37 cellular contexts compared by ENCODE assay signal in genomic region chr2:129810521-129810920, GRCh38.
"Had no signal": no experiment of that assay in that cellular context is flagged by ENCODE, and none has a peak within 500 bp of the region (broad histone marks: within the 10 kb centered on the region; RNA-seq: fewer than 3 reads in every experiment).

No MANE protein-coding gene starts in this region.

- H3K36me3 Mint-ChIP-seq: activated CD4-positive, alpha-beta memory T cell treated with anti-CD3 and anti-CD28 coated beads for 36 hours had no signal

- ATAC-seq: activated CD8-positive, alpha-beta T cell treated with anti-CD3 and anti-CD28 coated beads for 36 hours; activated naive CD4-positive, alpha-beta T cell treated with anti-CD3 and anti-CD28 coated beads, Interleukin-2, amount 50 U/mL, for 72 hours; activated T-cell treated with anti-CD3 and anti-CD28 coated beads, Interleukin-2, amount 50 U/mL, for 4 hours; activated T-cell treated with anti-CD3 and anti-CD28 coated beads, Interleukin-2, amount 50 U/mL, for 72 hours; activated T-helper 17 cell treated with anti-CD3 and anti-CD28 coated beads, Interleukin-2, amount 50 U/mL, for 72 hours; body of pancreas had no signal

- H3K4me1 ChIP-seq: adrenal gland, body of pancreas, breast epithelium had no signal

- H3K27ac Mint-ChIP-seq: activated B cell treated with CpG ODN at 0.5 μM for 24 hours; activated CD4-positive, alpha-beta memory T cell treated with anti-CD3 and anti-CD28 coated beads for 36 hours; activated CD4-positive, alpha-beta T cell treated with anti-CD3 and anti-CD28 coated beads, Interleukin-2, amount 10 ng/mL, durations not matched to agents 24 days and 14 days; activated CD8-positive, alpha-beta T cell treated with anti-CD3 and anti-CD28 coated beads for 36 hours; activated naive CD4-positive, alpha-beta T cell treated with anti-CD3 and anti-CD28 coated beads for 36 hours; activated naive CD4-positive, alpha-beta T cell treated with anti-CD3 and anti-CD28 coated beads, Interleukin-2, amount 50 U/mL, for 72 hours; activated naive CD8-positive, alpha-beta T cell treated with anti-CD3 and anti-CD28 coated beads for 36 hours; activated T-cell treated with anti-CD3 and anti-CD28 coated beads, Interleukin-2, amount 50 U/mL, for 72 hours; activated T-helper 1 cell treated with anti-CD3 and anti-CD28 coated beads, Interleukin-12 subunit alpha, Interleukin-12 subunit beta, Interleukin-2, Interleukin-4 antibody, amounts not matched to agents 30 ng/mL and 10 ng/mL and 1 ng/mL, durations not matched to agents 14 hours and 24 hours and 36 hours; activated T-helper 17 cell treated with anti-CD3 and anti-CD28 coated beads, Interleukin-2, amount 50 U/mL, for 72 hours; T-helper 1 cell treated with Interleukin-12 subunit alpha and Interleukin-12 subunit beta and Interleukin-4 antibody, amounts not matched to agents 30 μg/mL and 1 μg/mL, for 36 hours; T-helper 2 cell treated with Interferon-gamma antibody and Interleukin-4, amounts not matched to agents 5 μg/mL and 100 μg/mL, for 36 hours had no signal

- H3K27ac ChIP-seq: adrenal gland, body of pancreas, brain microvascular endothelial cell, breast epithelium, VCaP had no signal

- H3K4me1 Mint-ChIP-seq: activated T-helper 17 cell treated with anti-CD3 and anti-CD28 coated beads, Interleukin-2, amount 50 U/mL, for 72 hours had no signal

- DNase-seq: activated B cell treated with CpG ODN at 0.5 μM for 24 hours; activated CD4-positive, alpha-beta memory T cell treated with anti-CD3 and anti-CD28 coated beads for 36 hours; activated CD4-positive, alpha-beta T cell treated with anti-CD3 and anti-CD28 coated beads for 4 hours; activated CD4-positive, alpha-beta T cell treated with anti-CD3 and anti-CD28 coated beads, Interleukin-2, amount 10 ng/mL, durations not matched to agents 24 days and 14 days; activated CD4-positive, alpha-beta T cell treated with anti-CD3 and anti-CD28 coated beads, Interleukin-2, amount 50 U/mL, for 1 hour; activated CD4-positive, alpha-beta T cell treated with anti-CD3 and anti-CD28 coated beads, Interleukin-2, amount 50 U/mL, for 4 hours; activated CD4-positive, CD25-positive, alpha-beta regulatory T cell treated with anti-CD3 and anti-CD28 coated beads, Interleukin-2, amount 50 U/mL, for 72 hours; activated CD8-positive, alpha-beta memory T cell treated with anti-CD3 and anti-CD28 coated beads, Interleukin-2, amount 50 U/mL, for 4 hours; activated CD8-positive, alpha-beta T cell treated with anti-CD3 and anti-CD28 coated beads for 36 hours; activated effector memory CD4-positive, alpha-beta T cell treated with anti-CD3 and anti-CD28 coated beads, Interleukin-2, amount 50 U/mL, for 16 hours; activated gamma-delta T cell treated with Interleukin-2 at 50 U/mL for 16 hours; activated naive CD4-positive, alpha-beta T cell; activated naive CD4-positive, alpha-beta T cell treated with anti-CD3 and anti-CD28 coated beads for 36 hours; activated naive CD4-positive, alpha-beta T cell treated with anti-CD3 and anti-CD28 coated beads, Interleukin-2, amount 50 U/mL, for 16 hours; activated naive CD8-positive, alpha-beta T cell treated with anti-CD3 and anti-CD28 coated beads for 36 hours; activated T-cell treated with anti-CD3 and anti-CD28 coated beads for 4 hours; activated T-cell treated with anti-CD3 and anti-CD28 coated beads, Interleukin-2, amount 50 U/mL, for 1 hour; activated T-cell treated with anti-CD3 and anti-CD28 coated beads, Interleukin-2, amount 50 U/mL, for 4 hours; activated T-cell treated with anti-CD3 and anti-CD28 coated beads, Interleukin-2, amount 50 U/mL, for 72 hours; adrenal gland; amniotic stem cell; aorta; body of pancreas; brain microvascular endothelial cell; central memory CD4-positive, alpha-beta T cell; T-helper 1 cell; T-helper 2 cell; T-helper 9 cell had no signal

- H3K9me3 Mint-ChIP-seq: T-helper 1 cell treated with Interleukin-12 subunit alpha and Interleukin-12 subunit beta and Interleukin-4 antibody, amounts not matched to agents 30 μg/mL and 1 μg/mL, for 36 hours; T-helper 2 cell treated with Interferon-gamma antibody and Interleukin-4, amounts not matched to agents 5 μg/mL and 100 μg/mL, for 36 hours had no signal

- FAIRE-seq: astrocyte, TTC549 had no signal

- H3K36me3 ChIP-seq: adrenal gland, brain microvascular endothelial cell, breast epithelium had no signal

- H3K4me3 Mint-ChIP-seq: activated B cell treated with CpG ODN at 0.5 μM for 24 hours; activated CD4-positive, alpha-beta memory T cell treated with anti-CD3 and anti-CD28 coated beads for 36 hours; activated CD4-positive, alpha-beta T cell treated with anti-CD3 and anti-CD28 coated beads, Interleukin-2, amount 10 ng/mL, durations not matched to agents 24 days and 14 days; activated CD8-positive, alpha-beta T cell treated with anti-CD3 and anti-CD28 coated beads for 36 hours; activated naive CD4-positive, alpha-beta T cell treated with anti-CD3 and anti-CD28 coated beads for 36 hours; activated naive CD8-positive, alpha-beta T cell treated with anti-CD3 and anti-CD28 coated beads for 36 hours; activated T-cell treated with anti-CD3 and anti-CD28 coated beads, Interleukin-2, amount 50 U/mL, for 4 hours; activated T-cell treated with anti-CD3 and anti-CD28 coated beads, Interleukin-2, amount 50 U/mL, for 72 hours; activated T-helper 1 cell treated with anti-CD3 and anti-CD28 coated beads, Interleukin-12 subunit alpha, Interleukin-12 subunit beta, Interleukin-2, Interleukin-4 antibody, amounts not matched to agents 30 ng/mL and 10 ng/mL and 1 ng/mL, durations not matched to agents 14 hours and 24 hours and 36 hours; activated T-helper 17 cell treated with anti-CD3 and anti-CD28 coated beads, Interleukin-2, amount 50 U/mL, for 72 hours; T-helper 1 cell treated with Interleukin-12 subunit alpha and Interleukin-12 subunit beta and Interleukin-4 antibody, amounts not matched to agents 30 μg/mL and 1 μg/mL, for 36 hours; T-helper 2 cell treated with Interferon-gamma antibody and Interleukin-4, amounts not matched to agents 5 μg/mL and 100 μg/mL, for 36 hours had no signal

- H3K27me3 ChIP-seq: adrenal gland, body of pancreas, brain microvascular endothelial cell, breast epithelium had no signal

- H3K9me3 ChIP-seq: adrenal gland had no signal

- H3K4me3 ChIP-seq: adrenal gland, body of pancreas, breast epithelium had no signal
